Comparison of ENCODE assay signal across 1 cellular context in genomic region chr6:32969685-32970412, GRCh38.
A peak's percentile ranks its signal among the peaks of the same experiment; 100 is the strongest.
TF ChIP-seq lines count a peak whose summit lies in the region.

No MANE protein-coding gene starts in this region.

TF ChIP-seq in HepG2, 621 proteins besides CTCF, POLR2A, EP300 and RAD21 (continued from another document and continues in another):
- TF ChIP-seq TCF12 (IDR thresholded peaks at IDR 0.05) (no peak), TCF12 (CRISPR knock-in tag; IDR thresholded peaks at IDR 0.05) (0 out of 2 replicates have a peak, but pooled peaks have one; percentile 79), UBTF (CRISPR knock-in tag; IDR thresholded peaks at IDR 0.05) (peak; percentile 15; the same call in 1 of the 2 replicates), TGIF2 (CRISPR knock-in tag; IDR thresholded peaks at IDR 0.05) (peak; percentile 50), ZNF510 (CRISPR knock-in tag; IDR thresholded peaks at IDR 0.05; ENCODE audit: low read depth) (peak; percentile 24; the same call in 1 of the 2 replicates), FOSL1 (CRISPR knock-in tag; IDR thresholded peaks at IDR 0.05; ENCODE audit: borderline replicate concordance) (peak; percentile 64; the same call in 1 of the 2 replicates), EED (CRISPR knock-in tag; IDR thresholded peaks at IDR 0.05) (no peak; the same call in 1 of the 2 replicates), ZNF713 (CRISPR knock-in tag; IDR thresholded peaks at IDR 0.05) (0 out of 2 replicates have a peak, but pooled peaks have one; percentile 6), ZNF512B (CRISPR knock-in tag; IDR thresholded peaks at IDR 0.05; ENCODE audit: borderline replicate concordance) (no peak), ZNF350 (CRISPR knock-in tag; IDR thresholded peaks at IDR 0.05; ENCODE audit: borderline replicate concordance, low read depth) (peak; percentile 30; the same call in 1 of the 2 replicates), SRSF1 (optimal IDR thresholded peaks at IDR 0.05; ENCODE audit: low read depth, low read length) (no peak), RAD51 (IDR thresholded peaks at IDR 0.05; ENCODE audit: borderline replicate concordance) (no peak), FOXM1 (CRISPR knock-in tag; IDR thresholded peaks at IDR 0.05) (0 out of 2 replicates have a peak, but pooled peaks have one; percentile 50), ZNF740 (CRISPR knock-in tag; IDR thresholded peaks at IDR 0.05) (peak; percentile 76), ZBTB39 (CRISPR knock-in tag; IDR thresholded peaks at IDR 0.05) (no peak), ZNF282 (IDR thresholded peaks at IDR 0.05; ENCODE audit: partially characterized antibody) (no peak), ZNF879 (CRISPR knock-in tag; IDR thresholded peaks at IDR 0.05) (0 out of 2 replicates have a peak, but pooled peaks have one; percentile 81), SP4 (CRISPR knock-in tag; IDR thresholded peaks at IDR 0.05) (peak; percentile 43; the same call in 1 of the 2 replicates), NCOR1 (IDR thresholded peaks at IDR 0.05; ENCODE audit: borderline replicate concordance, low read length) (0 out of 2 replicates have a peak, but pooled peaks have one; percentile 31), ZNF775 (CRISPR knock-in tag; IDR thresholded peaks at IDR 0.05; ENCODE audit: borderline replicate concordance) (no peak; the same call in 1 of the 2 replicates), MXD4 (CRISPR knock-in tag; IDR thresholded peaks at IDR 0.05) (0 out of 2 replicates have a peak, but pooled peaks have one; percentile 12), CHD2 (IDR thresholded peaks at IDR 0.05; ENCODE audit: low read depth, low read length) (peak; percentile 70; the same call in 1 of the 2 replicates), PBX3 (CRISPR knock-in tag; IDR thresholded peaks at IDR 0.05; ENCODE audit: borderline replicate concordance) (no peak; the same call in 1 of the 2 replicates), ZNF17 (CRISPR knock-in tag; IDR thresholded peaks at IDR 0.05) (0 out of 2 replicates have a peak, but pooled peaks have one; percentile 5), DMTF1 (CRISPR knock-in tag; IDR thresholded peaks at IDR 0.05) (no peak), CREBL2 (CRISPR knock-in tag; IDR thresholded peaks at IDR 0.05; ENCODE audit: borderline replicate concordance) (peak; percentile 18; the same call in 1 of the 2 replicates), ZNF230 (CRISPR knock-in tag; IDR thresholded peaks at IDR 0.05) (no peak; the same call in 1 of the 2 replicates), MTF1 (CRISPR knock-in tag; IDR thresholded peaks at IDR 0.05) (no peak), ZNF841 (CRISPR knock-in tag; IDR thresholded peaks at IDR 0.05; ENCODE audit: borderline replicate concordance) (0 out of 2 replicates have a peak, but pooled peaks have one; percentile 23), ZNF891 (CRISPR knock-in tag; IDR thresholded peaks at IDR 0.05) (no peak), ZNF737 (CRISPR knock-in tag; IDR thresholded peaks at IDR 0.05; ENCODE audit: borderline replicate concordance) (no peak; the same call in 1 of the 2 replicates), RBM22 (optimal IDR thresholded peaks at IDR 0.05; ENCODE audit: low read length) (peak; percentile 86), FOXP1 (IDR thresholded peaks at IDR 0.05) (no peak), FOXP1 (CRISPR knock-in tag; IDR thresholded peaks at IDR 0.05) (no peak), ZBTB38 (CRISPR knock-in tag; IDR thresholded peaks at IDR 0.05) (no peak), ZNF768 (CRISPR knock-in tag; IDR thresholded peaks at IDR 0.05) (no peak), ZNF253 (CRISPR knock-in tag; IDR thresholded peaks at IDR 0.05; ENCODE audit: borderline replicate concordance) (no peak), SALL2 (CRISPR knock-in tag; IDR thresholded peaks at IDR 0.05) (0 out of 2 replicates have a peak, but pooled peaks have one; percentile 47), HDAC6 (IDR thresholded peaks at IDR 0.05; ENCODE audit: low read depth, low read length) (no peak), ZNF609 (CRISPR knock-in tag; IDR thresholded peaks at IDR 0.05; ENCODE audit: borderline replicate concordance) (no peak), IKZF5 (CRISPR knock-in tag; IDR thresholded peaks at IDR 0.05) (0 out of 2 replicates have a peak, but pooled peaks have one; percentile 3), ZNF691 (CRISPR knock-in tag; IDR thresholded peaks at IDR 0.05; ENCODE audit: borderline replicate concordance, low read depth) (no peak), CENPT (CRISPR knock-in tag; IDR thresholded peaks at IDR 0.05; ENCODE audit: low read depth) (no peak), AGO1 (IDR thresholded peaks at IDR 0.05; ENCODE audit: low read depth, low read length, poor library complexity, severe bottlenecking) (no peak), ZNF816 (CRISPR knock-in tag; IDR thresholded peaks at IDR 0.05; ENCODE audit: borderline replicate concordance) (0 out of 2 replicates have a peak, but pooled peaks have one; percentile 49), PHF5A (CRISPR knock-in tag; IDR thresholded peaks at IDR 0.05; ENCODE audit: low read depth, unreplicated experiment) (no peak)
